Comparison of ENCODE assay signal across 9 cellular contexts in the genomic region with DNA sequence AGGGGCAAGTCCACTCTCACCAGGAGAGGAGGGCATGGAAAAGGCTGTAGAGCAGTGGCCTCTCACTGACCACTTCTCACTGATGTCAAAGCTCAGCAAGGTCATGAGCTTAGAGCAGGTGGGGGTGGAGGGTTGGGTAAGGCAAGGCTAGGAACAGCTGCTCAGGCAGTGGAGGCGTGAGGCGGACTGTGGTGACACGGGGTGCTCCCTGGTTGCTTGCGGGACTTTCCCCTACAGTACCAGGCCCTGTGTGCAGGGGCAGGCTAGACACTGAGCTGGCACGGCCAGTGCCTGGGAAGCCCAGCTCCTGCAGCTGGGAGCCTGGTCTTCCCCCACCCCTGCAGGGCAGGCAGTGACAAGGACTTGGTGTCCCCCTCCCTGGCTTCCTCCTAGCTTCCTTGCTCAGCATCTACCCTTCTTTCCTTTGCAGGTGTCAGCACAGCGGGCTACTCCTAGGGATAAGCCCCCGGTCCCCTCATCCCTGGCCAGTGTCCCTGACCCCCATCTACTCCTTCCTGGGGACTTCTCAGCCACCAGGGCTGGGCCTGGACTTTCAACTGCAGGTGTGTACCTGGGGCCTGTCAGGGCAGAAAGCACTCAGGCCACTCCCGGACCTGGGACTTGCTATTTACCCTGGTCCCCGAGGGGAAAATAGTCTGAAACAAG. TPM values are rescaled to one million over a fixed set of nuclear protein-coding genes. Genes with fewer than 3 reads are reported as not detected.
DNase-seq lines count a peak whose midpoint lies in the region; TF ChIP-seq lines count a peak whose summit lies in the region.
"Had no signal": no experiment of that assay in that cellular context is flagged by ENCODE, and none has a peak within 500 bp of the region (broad histone marks: within the 10 kb centered on the region; RNA-seq: fewer than 3 reads in every experiment).

No MANE protein-coding gene starts in this region.

- intact Hi-C loops in activated CD4-positive, alpha-beta T cell treated with anti-CD3 and anti-CD28 coated beads, Interleukin-2, amount 10 ng/mL, durations not matched to agents 24 days and 14 days (cut with micrococcal nuclease): no loop called here

- H3K27me3 Mint-ChIP-seq in HFFc6 (ENCODE audit: insufficient read depth) (no peaks in the 10 kb centered on the region; the same call in none of the 2 replicates), neural crest cell (ENCODE audit: low read depth) (no peaks in the 10 kb centered on the region)
- no peaks in the 10 kb centered on the region for H3K27me3 Mint-ChIP-seq in activated CD4-positive, alpha-beta T cell treated with anti-CD3 and anti-CD28 coated beads, Interleukin-2, amount 10 ng/mL, durations not matched to agents 24 days and 14 days

- H3K4me3 Mint-ChIP-seq in HFFc6: no peak overlapping the region
- no peak overlapping the region for H3K4me3 Mint-ChIP-seq in activated CD4-positive, alpha-beta T cell treated with anti-CD3 and anti-CD28 coated beads, Interleukin-2, amount 10 ng/mL, durations not matched to agents 24 days and 14 days
- H3K4me3 Mint-ChIP-seq in neural crest cell: peak overlapping the region; percentile 9

- no peak overlapping the region for H3K4me3 ChIP-seq in Karpas-422 (ENCODE audit: low read length)
- H3K4me3 ChIP-seq: heart right ventricle had no signal

- H3K27ac Mint-ChIP-seq in HFFc6 (0 out of 2 replicates have a peak overlapping the region, but pooled peaks have one; percentile 8), neural crest cell (ENCODE audit: unreplicated experiment) (no peak overlapping the region)
- H3K27ac Mint-ChIP-seq in activated CD4-positive, alpha-beta T cell treated with anti-CD3 and anti-CD28 coated beads, Interleukin-2, amount 10 ng/mL, durations not matched to agents 24 days and 14 days: peak overlapping the region; percentile 87

- peaks cover 8% of the 10 kb centered on the region for H3K4me1 ChIP-seq in Karpas-422 (ENCODE audit: low read length)

- H3K9me3 Mint-ChIP-seq in HFFc6 (no peaks in the 10 kb centered on the region), neural crest cell (no peaks in the 10 kb centered on the region)
- H3K9me3 Mint-ChIP-seq in activated CD4-positive, alpha-beta T cell treated with anti-CD3 and anti-CD28 coated beads, Interleukin-2, amount 10 ng/mL, durations not matched to agents 24 days and 14 days: no peaks in the 10 kb centered on the region

- H3K36me3 Mint-ChIP-seq in HFFc6 (ENCODE audit: low read depth): peaks cover 5% of the 10 kb centered on the region; the same call in 1 of the 2 replicates
- H3K36me3 Mint-ChIP-seq in activated CD4-positive, alpha-beta T cell treated with anti-CD3 and anti-CD28 coated beads, Interleukin-2, amount 10 ng/mL, durations not matched to agents 24 days and 14 days (ENCODE audit: low read depth): peaks cover 52% of the 10 kb centered on the region
- H3K36me3 Mint-ChIP-seq in neural crest cell (ENCODE audit: low read depth): peaks cover 3% of the 10 kb centered on the region

- TF ChIP-seq CTCF in HFFc6 (IDR thresholded peaks at IDR 0.05) (no peak), neural crest cell (conservative IDR thresholded peaks at IDR 0.05) (no peak)

- peak; percentile 26 for TF ChIP-seq POLR2A in GM15510 (IDR thresholded peaks at IDR 0.05; ENCODE audit: borderline replicate concordance, extremely low read depth, insufficient read length)

- no peaks in the 10 kb centered on the region for H3K79me2 ChIP-seq in Karpas-422 (ENCODE audit: low read length)

- H3K36me3 ChIP-seq in Karpas-422 (ENCODE audit: insufficient read depth, low read length): peaks cover 14% of the 10 kb centered on the region

- H3K4me2 ChIP-seq in Karpas-422 (ENCODE audit: low read depth, low read length, poor library complexity, severe bottlenecking): no peak overlapping the region

- H3K9me3 ChIP-seq in Karpas-422 (ENCODE audit: low read length): no peaks in the 10 kb centered on the region
- H3K9me3 ChIP-seq: heart right ventricle had no signal

- H3K9ac ChIP-seq in Karpas-422 (ENCODE audit: low read length): no peak overlapping the region

- H3K4me1 Mint-ChIP-seq in HFFc6 (ENCODE audit: low read depth): no peaks in the 10 kb centered on the region
- H3K4me1 Mint-ChIP-seq in activated CD4-positive, alpha-beta T cell treated with anti-CD3 and anti-CD28 coated beads, Interleukin-2, amount 10 ng/mL, durations not matched to agents 24 days and 14 days: peaks cover 19% of the 10 kb centered on the region
- peaks cover 19% of the 10 kb centered on the region for H3K4me1 Mint-ChIP-seq in neural crest cell

- no peak overlapping the region for H3K27ac ChIP-seq in Karpas-422 (ENCODE audit: low read length)

- no peak for DNase-seq in HFFc6
- no peak for DNase-seq in activated CD4-positive, alpha-beta T cell treated with anti-CD3 and anti-CD28 coated beads, Interleukin-2, amount 10 ng/mL, durations not matched to agents 24 days and 14 days
- DNase-seq in neural crest cell (ENCODE audit: low read depth, low spot score): no peak
- DNase-seq in NCI-H1105 treated with DMSO at 0.1 percent for 48 hours (lab: John Stamatoyannopoulos, UW): no peak
- no peak for DNase-seq in NCI-H2081 treated with DMSO at 0.1 percent for 48 hours (lab: John Stamatoyannopoulos, UW)
- no peak for DNase-seq in Karpas-422
- DNase-seq in NCI-H1417 treated with DMSO at 0.1 percent for 48 hours (lab: John Stamatoyannopoulos, UW): no peak
- DNase-seq: heart right ventricle had no signal

- H4K20me1 ChIP-seq in Karpas-422 (ENCODE audit: insufficient read depth, low read depth, low read length): no peaks in the 10 kb centered on the region; the same call in 1 of the 2 replicates

- H2AFZ ChIP-seq in Karpas-422 (ENCODE audit: low read length): no peak overlapping the region

- no peaks in the 10 kb centered on the region for H3K27me3 ChIP-seq in Karpas-422 (ENCODE audit: low read length)
- H3K27me3 ChIP-seq: heart right ventricle had no signal

- H3K9me2 ChIP-seq in Karpas-422 (replicated peaks; ENCODE audit: insufficient read depth, low read length): no peaks in the 10 kb centered on the region

RNA-seq across cellular contexts. Expression of a gene that starts 45.6 kb away (rescaled TPM):
- 10 to 100 TPM; 38.4 to 47.3 (median 43.3) TPM for total RNA-seq in HFFc6 (2021; fragmentation: NEBNext Ultra II Directional; extraction: Animal tissue kit (Norgen Biotek cat#: 25700))
- total RNA-seq in activated CD4-positive, alpha-beta T cell treated with anti-CD3 and anti-CD28 coated beads, Interleukin-2, amount 10 ng/mL, durations not matched to agents 24 days and 14 days: 44.9 and 52.1 TPM in 2 replicates
- 29.0 and 29.2 TPM in 2 replicates for total RNA-seq in neural crest cell
- 31.6 and 45.8 TPM in 2 replicates for total RNA-seq in Karpas-422 (2014; rRNA removed; shearing (Covaris generic); ENCODE audit: low replicate concordance)
